In genomic region chr7:148940702-148941597, GRCh38 we compare ENCODE assay signal across 1 cellular context.
TF ChIP-seq lines count a peak whose summit lies in the region.

No MANE protein-coding gene starts in this region.

TF ChIP-seq in K562, 482 proteins besides CTCF, POLR2A, EP300 and RAD21 (continued from another document and continues in another):
- TF ChIP-seq CHD7 (IDR thresholded peaks at IDR 0.05; ENCODE audit: low read depth, low read length) (no peak), DLX4 (CRISPR knock-in tag; IDR thresholded peaks at IDR 0.05) (no peak), ZNF217 (CRISPR knock-in tag; IDR thresholded peaks at IDR 0.05) (no peak), BMI1 (IDR thresholded peaks at IDR 0.05; ENCODE audit: low read length) (no peak), PHF8 (IDR thresholded peaks at IDR 0.05; ENCODE audit: borderline replicate concordance, low read length) (peak; percentile 100), TCF7 (IDR thresholded peaks at IDR 0.05; ENCODE audit: borderline replicate concordance) (no peak; the same call in 1 of the 2 replicates), HOMEZ (CRISPR knock-in tag; IDR thresholded peaks at IDR 0.05) (no peak), ZNF12 (CRISPR knock-in tag; IDR thresholded peaks at IDR 0.05) (peak; percentile 85), ZNF589 (CRISPR knock-in tag; IDR thresholded peaks at IDR 0.05; ENCODE audit: low read depth) (peak; percentile 55), CAMTA2 (CRISPR knock-in tag; conservative IDR thresholded peaks at IDR 0.05) (no peak), RFX5 (IDR thresholded peaks at IDR 0.05; ENCODE audit: low read depth, low read length) (peak; percentile 75; the same call in 1 of the 2 replicates), BCOR (IDR thresholded peaks at IDR 0.05) (peak; percentile 74), ZNF146 (CRISPR knock-in tag; IDR thresholded peaks at IDR 0.05; ENCODE audit: unreplicated experiment) (no peak), DIDO1 (tag; IDR thresholded peaks at IDR 0.05; ENCODE audit: low read depth) (no peak), CEBPZ (IDR thresholded peaks at IDR 0.05; ENCODE audit: borderline replicate concordance, low read depth, low read length) (no peak), STAT6 (CRISPR knock-in tag; IDR thresholded peaks at IDR 0.05) (peak; percentile 90; the same call in 1 of the 2 replicates), RERE (CRISPR knock-in tag; IDR thresholded peaks at IDR 0.05; ENCODE audit: borderline replicate concordance) (no peak), ZNF764 (CRISPR knock-in tag; IDR thresholded peaks at IDR 0.05; ENCODE audit: low read depth) (no peak), TAF7 (tag; IDR thresholded peaks at IDR 0.05) (peak; percentile 84)
